ENCODE assay signal across 9 cellular contexts in the genomic region with DNA sequence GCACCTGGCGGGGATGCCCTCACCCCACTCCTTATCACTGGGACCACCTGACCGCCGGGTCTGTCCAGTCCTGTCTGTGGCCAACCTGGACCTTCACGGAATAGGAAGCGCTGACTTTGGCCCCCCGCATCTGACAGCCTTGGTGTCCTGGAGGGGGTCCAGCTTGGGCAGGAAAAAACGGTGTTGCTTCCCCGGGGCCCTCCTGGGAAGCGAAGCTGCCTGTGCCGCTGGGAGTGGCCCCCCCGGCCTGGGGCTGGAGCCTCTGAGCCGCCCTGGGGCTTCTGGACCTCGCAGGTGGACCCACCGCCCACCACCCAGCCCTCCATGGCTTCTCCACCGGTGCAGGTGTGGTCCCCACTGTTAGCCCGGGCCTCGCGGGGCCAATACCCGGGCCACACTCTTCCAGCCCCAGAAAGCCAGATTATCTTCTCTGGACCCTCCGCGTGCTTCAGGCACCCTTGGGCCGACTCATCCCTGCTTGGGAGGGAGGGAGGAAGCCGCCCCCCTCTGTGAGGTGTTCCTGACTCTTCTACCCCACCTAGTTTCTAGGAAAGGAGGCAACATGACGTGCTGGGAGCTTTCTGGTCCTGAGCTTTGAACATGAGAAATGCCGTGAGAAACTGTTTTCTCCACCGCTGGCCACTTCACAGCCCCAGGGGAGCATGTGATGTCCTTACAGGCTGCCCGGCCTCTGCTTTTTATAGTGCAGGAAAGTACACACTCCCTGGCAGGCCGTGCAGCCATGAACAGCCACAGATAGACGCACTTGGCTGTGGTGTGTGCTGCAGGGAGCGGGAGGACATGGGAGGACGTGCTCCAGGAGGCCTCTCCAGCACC. TPM values are rescaled to one million over a fixed set of nuclear protein-coding genes. Genes with fewer than 3 reads are reported as not detected.
DNase-seq lines count a peak whose midpoint lies in the region; ATAC-seq and TF ChIP-seq lines count a peak whose summit lies in the region.
"Had no signal": no experiment of that assay in that cellular context is flagged by ENCODE, and none has a peak within 500 bp of the region (broad histone marks: within the 10 kb centered on the region; RNA-seq: fewer than 3 reads in every experiment).

No MANE protein-coding gene starts in this region.

- peak overlapping the region; percentile 55 for H3K4me3 Mint-ChIP-seq in activated B cell treated with CpG ODN at 0.5 μM for 24 hours

- H3K36me3 Mint-ChIP-seq in activated B cell treated with CpG ODN at 0.5 μM for 24 hours (ENCODE audit: low read depth) = no peaks in the 10 kb centered on the region

- peak overlapping the region; percentile 93 for H3K27ac ChIP-seq in right atrium auricular region

- H3K36me3 ChIP-seq in GM06990 (ENCODE audit: control insufficient read depth, insufficient read depth, low read length) (no peaks in the 10 kb centered on the region), right atrium auricular region (no peaks in the 10 kb centered on the region)

- no peak for DNase-seq in GM06990 (ENCODE audit: extremely low read depth, insufficient read length)
- no peak for DNase-seq in activated B cell treated with CpG ODN at 0.5 μM for 24 hours
- no peak for DNase-seq in right atrium auricular region (ENCODE audit: low spot score)
- DNase-seq in skeletal muscle cell (ENCODE audit: low read depth) = no peak
- DNase-seq in 8988T = no peak
- DNase-seq in HUDEP-2 (lab: John Stamatoyannopoulos, UW; ENCODE audit: unreplicated experiment in 76 of 76) = no peak
- DNase-seq: activated CD8-positive, alpha-beta memory T cell treated with anti-CD3 and anti-CD28 coated beads, Interleukin-2, amount 50 U/mL, for 4 hours had no signal

- no peak for ATAC-seq in activated B cell treated with CpG ODN at 0.5 μM for 24 hours (ENCODE audit: low read depth)
- no peak for ATAC-seq in GM21528 (IDR thresholded peaks at IDR 0.05; ENCODE audit: low FRiP score, unreplicated experiment)
- no peak for ATAC-seq in HG03196 (IDR thresholded peaks at IDR 0.05; ENCODE audit: unreplicated experiment)

- intact Hi-C loops in activated B cell treated with CpG ODN at 0.5 μM for 24 hours (cut with micrococcal nuclease) = no loop called here

- H3K4me1 Mint-ChIP-seq in activated B cell treated with CpG ODN at 0.5 μM for 24 hours = peaks cover 10% of the 10 kb centered on the region

- H3K9me3 Mint-ChIP-seq in activated B cell treated with CpG ODN at 0.5 μM for 24 hours = no peaks in the 10 kb centered on the region

- H3K27me3 ChIP-seq in GM06990 (replicated peaks; ENCODE audit: control insufficient read depth, insufficient read depth, low read length) (peaks cover 6% of the 10 kb centered on the region), right atrium auricular region (no peaks in the 10 kb centered on the region)

- no peaks in the 10 kb centered on the region for H3K9me3 ChIP-seq in right atrium auricular region

- H3K27me3 Mint-ChIP-seq in activated B cell treated with CpG ODN at 0.5 μM for 24 hours = peaks cover 46% of the 10 kb centered on the region

- CTCF ChIA-PET in activated B cell treated with CpG ODN at 0.5 μM for 24 hours (lab: Charles Lee) = no interaction called here

- H3K4me3 ChIP-seq in GM06990 (replicated peaks; ENCODE audit: low read depth, low read length) (peak overlapping the region; percentile 32), right atrium auricular region (peak overlapping the region; percentile 64 to 68), skeletal muscle cell (ENCODE audit: low read depth, low read length) (peak overlapping the region; percentile 63)

- H3K4me1 ChIP-seq in right atrium auricular region = peaks cover 0 to 88% of the 10 kb centered on the region in 2 donors

- TF ChIP-seq CTCF in GM06990 (IDR thresholded peaks at IDR 0.05; ENCODE audit: insufficient read depth, low read length, poor library complexity, severe bottlenecking) (no peak), activated B cell treated with CpG ODN at 0.5 μM for 24 hours (IDR thresholded peaks at IDR 0.05) (no peak), right atrium auricular region (IDR thresholded peaks at IDR 0.05) (no peak)

- no peak overlapping the region for H3K27ac Mint-ChIP-seq in activated B cell treated with CpG ODN at 0.5 μM for 24 hours

- POLR2A ChIA-PET in activated B cell treated with CpG ODN at 0.5 μM for 24 hours (lab: Charles Lee) = no interaction called here

RNA-seq across cellular contexts. Expression of gene C1QTNF1, which starts 1.1 kb away (rescaled TPM):
- total RNA-seq in activated B cell treated with CpG ODN at 0.5 μM for 24 hours (not detected in 2 replicates), right atrium auricular region (100 to 1,000 TPM; 125 to 401 TPM)

RNA-seq across cellular contexts. Expression of gene CANT1, which starts 15.6 kb away (rescaled TPM):
- total RNA-seq in activated B cell treated with CpG ODN at 0.5 μM for 24 hours = 39.3 and 44.6 TPM in 2 replicates
- 10 to 100 TPM; 20.9 to 40.1 TPM for total RNA-seq in right atrium auricular region

RNA-seq across cellular contexts. Expression of gene LGALS3BP, which starts 45.4 kb away (rescaled TPM):
- 1.3 and 3.5 TPM in 2 replicates for total RNA-seq in activated B cell treated with CpG ODN at 0.5 μM for 24 hours
- 100 to 1,000 TPM; 488 to 733 TPM for total RNA-seq in right atrium auricular region

RNA-seq across cellular contexts. Expression of gene ENGASE, which starts 49.5 kb away (rescaled TPM):
- total RNA-seq in activated B cell treated with CpG ODN at 0.5 μM for 24 hours (55.0 and 60.1 TPM in 2 replicates), right atrium auricular region (10 to 100 TPM in 1 of 2 donors, 1 to 10 TPM in 1; 7.7 to 13.5 TPM)

Comparison
In these comparisons a context has a peak if more than half of its experiments do, and no peak if none do; other contexts are left out.
1. RNA of gene C1QTNF1, which starts 1.1 kb away (total RNA-seq): 125 to 401 TPM in right atrium auricular region; not detected in activated B cell treated with CpG ODN at 0.5 μM for 24 hours; every median in the first group is over 100 times any median in the second.
2. RNA of gene LGALS3BP, which starts 45.4 kb away (total RNA-seq): 488 to 733 TPM in right atrium auricular region; 1.3 to 3.5 TPM in activated B cell treated with CpG ODN at 0.5 μM for 24 hours; every median in the first group is over 100 times any median in the second.
3. Peak in every context shown above with its lines, with median percentiles within 50 percentile points of each other: H3K4me3 ChIP-seq.